ENCODE assay signal across 8 cellular contexts in genomic region chr19:32580901-32581703, GRCh38. TPM values are rescaled to one million over a fixed set of nuclear protein-coding genes. Genes with fewer than 3 reads are reported as not detected.
DNase-seq lines count a peak whose midpoint lies in the region; ATAC-seq and TF ChIP-seq lines count a peak whose summit lies in the region.

Gene PDCD5, plus strand, starts transcription at chr19:32581190. Its CDS starts 72 bp downstream, at chr19:32581262.

- DNase-seq in GM12865 (ENCODE audit: low read depth) (peak; percentile 97), NCI-H1105 treated with DMSO at 0.1 percent for 48 hours (lab: John Stamatoyannopoulos, UW) (peak; percentile 94), head of caudate nucleus (peak; percentile 90 to 99 (median 97)), osteocyte (ENCODE audit: extremely low spot score, unreplicated experiment) (peak; percentile 98), thoracic aorta (ENCODE audit: low spot score) (peak; percentile 69)
- DNase-seq in activated naive CD8-positive, alpha-beta T cell treated with anti-CD3 and anti-CD28 coated beads, Interleukin-2, amount 10 ng/mL, durations not matched to agents 7 days and 5 days, result peak; percentile 95

- H3K4me3 Mint-ChIP-seq in activated naive CD8-positive, alpha-beta T cell treated with anti-CD3 and anti-CD28 coated beads, Interleukin-2, amount 10 ng/mL, durations not matched to agents 7 days and 5 days, result peak within 1 kb of the TSS; percentile 91
- H3K4me3 Mint-ChIP-seq in osteocyte (ENCODE audit: unreplicated experiment), result peak within 1 kb of the TSS; percentile 92

- peak within 1 kb of the TSS; percentile 83 for H3K4me2 ChIP-seq in SU-DHL-6 (ENCODE audit: low read depth, low read length, poor library complexity, severe bottlenecking)

- H3K79me2 ChIP-seq in SU-DHL-6 (ENCODE audit: insufficient read depth, low read length), result peaks cover 17% of the 10 kb centered on the region

- H3K36me3 ChIP-seq in SU-DHL-6 (ENCODE audit: low read length), result peaks cover 8% of the 10 kb centered on the region
- peaks cover 14% of the 10 kb centered on the region for H3K36me3 ChIP-seq in thoracic aorta

- H3K4me3 ChIP-seq in GM12865 (ENCODE audit: low read depth, low read length) (peak within 1 kb of the TSS; percentile 99), SU-DHL-6 (ENCODE audit: insufficient read depth, low read length, poor library complexity, severe bottlenecking) (peak within 1 kb of the TSS; percentile 85), thoracic aorta (peak within 1 kb of the TSS; percentile 99)

- H3K27ac Mint-ChIP-seq in activated naive CD8-positive, alpha-beta T cell treated with anti-CD3 and anti-CD28 coated beads, Interleukin-2, amount 10 ng/mL, durations not matched to agents 7 days and 5 days, result peak within 1 kb of the TSS; percentile 89
- peak within 1 kb of the TSS; percentile 79 for H3K27ac Mint-ChIP-seq in osteocyte (ENCODE audit: unreplicated experiment)

- H3K9ac ChIP-seq in SU-DHL-6 (ENCODE audit: low read length), result peak within 1 kb of the TSS; percentile 83

- POLR2A ChIA-PET in activated naive CD8-positive, alpha-beta T cell treated with anti-CD3 and anti-CD28 coated beads, Interleukin-2, amount 10 ng/mL, durations not matched to agents 7 days and 5 days (lab: Charles Lee), result interaction anchor here (0.7 to 1.7 kb wide), 8 partner anchors 8 to 596 kb away, joined by 3 to 8 read pairs (median 4); partner anchors contain the start of genes ANKRD27, DPY19L3, RGS9BP and ZNF507

- H3K9me3 ChIP-seq in SU-DHL-6 (ENCODE audit: insufficient read depth, low read length) (no peaks in the 10 kb centered on the region), thoracic aorta (no peaks in the 10 kb centered on the region)

- intact Hi-C loops in head of caudate nucleus (cut with DNase I), result no loop called here

- H3K27ac ChIP-seq in SU-DHL-6 (ENCODE audit: low read depth, low read length), result peak within 1 kb of the TSS; percentile 36
- peak within 1 kb of the TSS; percentile 56 to 78 for H3K27ac ChIP-seq in thoracic aorta

- H3K27me3 ChIP-seq in SU-DHL-6 (ENCODE audit: low read length) (no peaks in the 10 kb centered on the region), thoracic aorta (replicated peaks; ENCODE audit: insufficient read depth) (no peaks in the 10 kb centered on the region)

- TF ChIP-seq CTCF in GM12865 (IDR thresholded peaks at IDR 0.05; ENCODE audit: insufficient read depth, low read depth, low read length, missing control alignments), result no peak
- no peak for TF ChIP-seq CTCF in SU-DHL-6 (IDR thresholded peaks at IDR 0.05; ENCODE audit: insufficient read depth, low read length, poor library complexity, severe bottlenecking)
- no peak for TF ChIP-seq CTCF in osteocyte (IDR thresholded peaks at IDR 0.05)
- no peak for TF ChIP-seq CTCF in thoracic aorta (IDR thresholded peaks at IDR 0.05)

- no peaks in the 10 kb centered on the region for H4K20me1 ChIP-seq in SU-DHL-6 (ENCODE audit: low read depth, low read length)

- ATAC-seq in HG02678 (IDR thresholded peaks at IDR 0.05; ENCODE audit: unreplicated experiment) (peak; percentile 92), thoracic aorta (ENCODE audit: insufficient number of reproducible peaks, low FRiP score, low read depth) (peak; percentile 93)
- peak; percentile 88 for ATAC-seq in activated naive CD8-positive, alpha-beta T cell treated with anti-CD3 and anti-CD28 coated beads, Interleukin-2, amount 10 ng/mL, durations not matched to agents 7 days and 5 days (ENCODE audit: low read depth)

- H3F3A ChIP-seq in SU-DHL-6 (ENCODE audit: insufficient read depth), result no peaks in the 10 kb centered on the region

- H3K4me1 Mint-ChIP-seq in activated naive CD8-positive, alpha-beta T cell treated with anti-CD3 and anti-CD28 coated beads, Interleukin-2, amount 10 ng/mL, durations not matched to agents 7 days and 5 days, result peaks cover 28% of the 10 kb centered on the region
- peaks cover 15% of the 10 kb centered on the region for H3K4me1 Mint-ChIP-seq in osteocyte (ENCODE audit: unreplicated experiment)

- H3K9me3 Mint-ChIP-seq in activated naive CD8-positive, alpha-beta T cell treated with anti-CD3 and anti-CD28 coated beads, Interleukin-2, amount 10 ng/mL, durations not matched to agents 7 days and 5 days, result no peaks in the 10 kb centered on the region
- H3K9me3 Mint-ChIP-seq in osteocyte (ENCODE audit: unreplicated experiment), result no peaks in the 10 kb centered on the region

- H3K9me2 ChIP-seq in SU-DHL-6 (replicated peaks; ENCODE audit: insufficient read depth, low read length), result no peaks in the 10 kb centered on the region

- peaks cover 14% of the 10 kb centered on the region for H3K27me3 Mint-ChIP-seq in activated naive CD8-positive, alpha-beta T cell treated with anti-CD3 and anti-CD28 coated beads, Interleukin-2, amount 10 ng/mL, durations not matched to agents 7 days and 5 days
- H3K27me3 Mint-ChIP-seq in osteocyte (ENCODE audit: unreplicated experiment), result peaks cover 16% of the 10 kb centered on the region

- H3K36me3 Mint-ChIP-seq in activated naive CD8-positive, alpha-beta T cell treated with anti-CD3 and anti-CD28 coated beads, Interleukin-2, amount 10 ng/mL, durations not matched to agents 7 days and 5 days, result peaks cover 12% of the 10 kb centered on the region
- peaks cover 9% of the 10 kb centered on the region for H3K36me3 Mint-ChIP-seq in osteocyte (ENCODE audit: unreplicated experiment)

- H2AFZ ChIP-seq in SU-DHL-6 (ENCODE audit: low read depth, low read length, severe bottlenecking), result peak within 1 kb of the TSS; percentile 99

- H3K4me1 ChIP-seq in thoracic aorta (ENCODE audit: control insufficient read depth in 1 of 2, low read depth in 2 of 2), result peaks cover 4 to 13% of the 10 kb centered on the region in 2 donors

RNA-seq across cellular contexts. Expression of gene PDCD5, which starts in this region (rescaled TPM):
- 100 to 1,000 TPM; 105 to 112 TPM for total RNA-seq in activated naive CD8-positive, alpha-beta T cell treated with anti-CD3 and anti-CD28 coated beads, Interleukin-2, amount 10 ng/mL, durations not matched to agents 7 days and 5 days
- 81.6 and 105 TPM in 2 replicates for total RNA-seq in osteocyte
- total RNA-seq in thoracic aorta, result 100 to 1,000 TPM in 1 of 2 donors, 10 to 100 TPM in 1; 76.0 to 105 TPM

Comparison
In these comparisons a context has a peak if more than half of its experiments do, and no peak if none do; other contexts are left out.
1. Peak in every context shown above with its lines: DNase-seq, ATAC-seq, H3K4me3 ChIP-seq and H3K27ac ChIP-seq.